In genomic region chr2:108643862-108644261, GRCh38 we compare ENCODE assay signal across 6 cellular contexts.
A peak's percentile ranks its signal among the peaks of the same experiment; 100 is the strongest.
DNase-seq lines count a peak whose midpoint lies in the region; ATAC-seq and TF ChIP-seq lines count a peak whose summit lies in the region.
"Not testable (repeated sequence)": the region's sequence is repeated elsewhere in the genome, so short reads cannot be mapped to it uniquely, and the experiment has no call there.

No MANE protein-coding gene starts in this region.

- not testable (repeated sequence) for ATAC-seq in T-helper 17 cell
- ATAC-seq in Right ventricle myocardium inferior (peak; percentile 59), heart left ventricle (peak in 3 of 4 donors; percentile 21 to 55 (median 38)), right cardiac atrium (peak; percentile 53 to 78)

- peak overlapping the region; percentile 70 for H3K27ac Mint-ChIP-seq in T-helper 17 cell

- H3K27me3 ChIP-seq in heart left ventricle; left ventricle myocardium inferior (ENCODE audit: low read depth); right cardiac atrium (ENCODE audit: control insufficient read depth, insufficient read depth); thyroid gland: not testable (repeated sequence)

- H3K9me3 ChIP-seq in T-helper 17 cell (ENCODE audit: control insufficient read depth, low read length, poor library complexity, severe bottlenecking); heart left ventricle; left ventricle myocardium inferior (replicated peaks); right cardiac atrium (ENCODE audit: control insufficient read depth, low read length); thyroid gland: not testable (repeated sequence)

- DNase-seq in T-helper 17 cell, heart left ventricle, left ventricle myocardium inferior, thyroid gland: not testable (repeated sequence)
- DNase-seq in Right ventricle myocardium inferior (ENCODE audit: missing footprints) (peak; percentile 52), right cardiac atrium (peak in 1 of 3 donors; percentile 64)

- H3K4me3 ChIP-seq in heart left ventricle; left ventricle myocardium inferior; right cardiac atrium (ENCODE audit: low read length); thyroid gland (replicated peaks in 1 of 3): not testable (repeated sequence)

- H3K4me1 ChIP-seq in heart left ventricle, result peaks cover 0 to 46% (median 23%) of the 10 kb centered on the region in 12 donors
- H3K4me1 ChIP-seq in left ventricle myocardium inferior, result peaks cover 51% of the 10 kb centered on the region
- not testable (repeated sequence) for H3K4me1 ChIP-seq in right cardiac atrium (ENCODE audit: control insufficient read depth, insufficient read depth, low read length)
- H3K4me1 ChIP-seq in thyroid gland, result peaks cover 31 to 69% of the 10 kb centered on the region in 2 donors

- H3K27ac ChIP-seq in heart left ventricle (peak overlapping the region in 6 of 12 donors; percentile 9 to 46 (median 26)), left ventricle myocardium inferior (replicated peaks) (peak overlapping the region; percentile 51), right cardiac atrium (ENCODE audit: low read length) (peak overlapping the region; percentile 66), thyroid gland (peak overlapping the region; percentile 49 to 84 (median 77))

- not testable (repeated sequence) for H3K27me3 Mint-ChIP-seq in T-helper 17 cell

- not testable (repeated sequence) for H3K36me3 ChIP-seq in heart left ventricle, left ventricle myocardium inferior, thyroid gland

- WGBS in heart left ventricle, 4 donors, result 51 to 69% (median 61%) methylated on average over 3 to 4 of the region's 4 CpGs
- 76% methylated on average over 4 of the region's 4 CpGs for WGBS in right cardiac atrium
- WGBS in thyroid gland, 2 donors, result 86% methylated on average over 4 of the region's 4 CpGs; no CpG with 5 or more reads in 1 of the 2 donors

- not testable (repeated sequence) for H3K4me3 Mint-ChIP-seq in T-helper 17 cell

- not testable (repeated sequence) for H3K36me3 Mint-ChIP-seq in T-helper 17 cell (ENCODE audit: low read depth)

- not testable (repeated sequence) for TF ChIP-seq POLR2A in heart left ventricle (IDR thresholded peaks at IDR 0.05); thyroid gland (IDR thresholded peaks at IDR 0.05)

- peaks cover 48% of the 10 kb centered on the region for H3K4me1 Mint-ChIP-seq in T-helper 17 cell

- intact Hi-C loops in Right ventricle myocardium inferior (cut with DNase I); heart left ventricle (cut with DNase I); left ventricle myocardium inferior (cut with micrococcal nuclease); right cardiac atrium (cut with DNase I); thyroid gland (cut with DNase I): not testable (repeated sequence)

- not testable (repeated sequence) for TF ChIP-seq CTCF in heart left ventricle (IDR thresholded peaks at IDR 0.05); left ventricle myocardium inferior (IDR thresholded peaks at IDR 0.05; ENCODE audit: borderline replicate concordance); thyroid gland (IDR thresholded peaks at IDR 0.05)
